In the genomic region with DNA sequence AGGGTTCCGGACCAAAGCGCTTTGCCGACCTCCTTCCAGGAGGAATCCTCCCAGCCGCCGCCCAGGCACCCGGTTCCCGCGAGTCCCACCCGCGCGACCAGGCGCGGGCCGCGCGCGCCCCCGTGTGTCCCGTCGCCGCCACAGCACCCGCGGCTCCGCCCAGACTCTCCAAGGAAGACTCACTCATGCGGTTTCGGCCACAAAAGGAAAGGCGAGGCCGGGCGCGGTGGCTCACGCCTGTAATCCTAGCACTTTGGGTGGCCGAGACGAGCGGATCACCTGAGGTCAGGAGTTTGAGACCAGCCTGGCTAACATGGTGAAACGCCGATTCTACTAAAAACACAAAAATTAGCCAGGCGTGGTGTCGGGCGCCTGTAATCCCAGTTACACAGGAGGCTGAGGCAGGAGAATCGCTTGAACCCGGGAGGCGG, we compare ENCODE assay signal across 8 cellular contexts. TPM values are rescaled to one million over a fixed set of nuclear protein-coding genes. Genes with fewer than 3 reads are reported as not detected.
DNase-seq lines count a peak whose midpoint lies in the region; ATAC-seq, FAIRE-seq and TF ChIP-seq lines count a peak whose summit lies in the region.

No MANE protein-coding gene starts in this region.

- peak; percentile 85 for DNase-seq in GM06990 (ENCODE audit: extremely low read depth, insufficient read length)
- DNase-seq in SHP77 treated with DMSO at 0.1 percent for 48 hours (lab: John Stamatoyannopoulos, UW), result peak; percentile 42
- peak; percentile 58 for DNase-seq in activated gamma-delta T cell treated with Interleukin-2 at 50 U/mL for 16 hours
- DNase-seq in frontal cortex (ENCODE audit: low spot score in 2 of 2), result peak; percentile 88 to 96
- peak; percentile 90 for DNase-seq in upper lobe of right lung

- H3K27me3 ChIP-seq in GM06990 (replicated peaks; ENCODE audit: control insufficient read depth, insufficient read depth, low read length), result peaks cover 1% of the 10 kb centered on the region
- no peaks in the 10 kb centered on the region for H3K27me3 ChIP-seq in parathyroid adenoma (ENCODE audit: control insufficient read depth, insufficient read depth, low read length)
- H3K27me3 ChIP-seq in upper lobe of right lung, result no peaks in the 10 kb centered on the region

- ATAC-seq in upper lobe of right lung (peak; percentile 81), HG02840 (IDR thresholded peaks at IDR 0.05; ENCODE audit: low FRiP score, unreplicated experiment) (no peak)

- H3K4me3 ChIP-seq in GM06990 (replicated peaks; ENCODE audit: low read depth, low read length) (peak overlapping the region; percentile 34), parathyroid adenoma (ENCODE audit: low read depth, low read length) (no peak overlapping the region), upper lobe of right lung (peak overlapping the region; percentile 16)

- no peak overlapping the region for H3K9ac ChIP-seq in parathyroid adenoma

- intact Hi-C loops in upper lobe of right lung (cut with DNase I), result no loop called here

- H3K36me3 ChIP-seq in GM06990 (ENCODE audit: control insufficient read depth, insufficient read depth, low read length) (no peaks in the 10 kb centered on the region), parathyroid adenoma (ENCODE audit: control insufficient read depth, insufficient read depth, low read length) (no peaks in the 10 kb centered on the region), upper lobe of right lung (no peaks in the 10 kb centered on the region)

- H3K4me1 ChIP-seq in parathyroid adenoma, result peaks cover 3% of the 10 kb centered on the region
- peaks cover 23% of the 10 kb centered on the region for H3K4me1 ChIP-seq in upper lobe of right lung

- H3K4me2 ChIP-seq in parathyroid adenoma (ENCODE audit: low read length), result peak overlapping the region; percentile 50

- no peak for TF ChIP-seq EP300 in Ishikawa (IDR thresholded peaks at IDR 0.05; ENCODE audit: borderline replicate concordance)

- FAIRE-seq in frontal cortex (lab: Jason Lieb, UNC), result no peak

- peak overlapping the region; percentile 85 for H2AFZ ChIP-seq in parathyroid adenoma

- H3K27ac ChIP-seq in parathyroid adenoma (no peak overlapping the region), upper lobe of right lung (no peak overlapping the region)

- H3K79me2 ChIP-seq in parathyroid adenoma, result no peaks in the 10 kb centered on the region

- TF ChIP-seq CTCF in GM06990 (IDR thresholded peaks at IDR 0.05; ENCODE audit: insufficient read depth, low read length, poor library complexity, severe bottlenecking) (peak; percentile 58), parathyroid adenoma (IDR thresholded peaks at IDR 0.05) (peak; percentile 99), upper lobe of right lung (IDR thresholded peaks at IDR 0.05) (peak; percentile 89)

- H3K9me3 ChIP-seq in parathyroid adenoma (ENCODE audit: control insufficient read depth, low read length) (no peaks in the 10 kb centered on the region), upper lobe of right lung (no peaks in the 10 kb centered on the region)

- TF ChIP-seq RAD21 in Ishikawa (IDR thresholded peaks at IDR 0.05; ENCODE audit: low read depth), result peak; percentile 71; the same call in 1 of the 2 replicates

TF ChIP-seq in Ishikawa, 13 proteins besides CTCF, POLR2A, EP300 and RAD21:
- no peak for TF ChIP-seq ZBTB7A (IDR thresholded peaks at IDR 0.05; ENCODE audit: low read depth)
- TF ChIP-seq, protein P1, sequence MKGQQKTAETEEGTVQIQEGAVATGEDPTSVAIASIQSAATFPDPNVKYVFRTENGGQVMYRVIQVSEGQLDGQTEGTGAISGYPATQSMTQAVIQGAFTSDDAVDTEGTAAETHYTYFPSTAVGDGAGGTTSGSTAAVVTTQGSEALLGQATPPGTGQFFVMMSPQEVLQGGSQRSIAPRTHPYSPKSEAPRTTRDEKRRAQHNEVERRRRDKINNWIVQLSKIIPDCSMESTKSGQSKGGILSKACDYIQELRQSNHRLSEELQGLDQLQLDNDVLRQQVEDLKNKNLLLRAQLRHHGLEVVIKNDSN (IDR thresholded peaks at IDR 0.05), result no peak
- peak; percentile 21; the same call in 1 of the 2 replicates for TF ChIP-seq TCF12 (IDR thresholded peaks at IDR 0.05; ENCODE audit: low read depth)
- 0 out of 2 replicates have a peak, but pooled peaks have one; percentile 6 for TF ChIP-seq YY1 (IDR thresholded peaks at IDR 0.05; ENCODE audit: low read depth)
- TF ChIP-seq, protein P2, sequence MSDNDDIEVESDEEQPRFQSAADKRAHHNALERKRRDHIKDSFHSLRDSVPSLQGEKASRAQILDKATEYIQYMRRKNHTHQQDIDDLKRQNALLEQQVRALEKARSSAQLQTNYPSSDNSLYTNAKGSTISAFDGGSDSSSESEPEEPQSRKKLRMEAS (IDR thresholded peaks at IDR 0.05), result peak; percentile 75

RNA-seq across cellular contexts. Expression of a gene that starts 3.5 kb away (rescaled TPM):
- total RNA-seq in frontal cortex (1.2 TPM), upper lobe of right lung (3.8 TPM)

RNA-seq across cellular contexts. Expression of a gene that starts 14.6 kb away (rescaled TPM):
- total RNA-seq in frontal cortex (18.3 TPM), upper lobe of right lung (7.4 TPM)

RNA-seq across cellular contexts. Expression of a gene that starts 19.6 kb away (rescaled TPM):
- total RNA-seq in frontal cortex, result not detected
- total RNA-seq in upper lobe of right lung, result not detected

RNA-seq across cellular contexts. Expression of a gene that starts 29.0 kb away (rescaled TPM):
- total RNA-seq in frontal cortex, result not detected
- total RNA-seq in upper lobe of right lung, result 0.75 TPM

RNA-seq across cellular contexts. Expression of a gene that starts 34.3 kb away (rescaled TPM):
- 0.41 TPM for total RNA-seq in frontal cortex
- total RNA-seq in upper lobe of right lung, result not detected

Comparison
In these comparisons a context has a peak if more than half of its experiments do, and no peak if none do; other contexts are left out.
1. DNase-seq: peak in every context shown above with its lines; median percentile 92 in frontal cortex; 90 in upper lobe of right lung; 85 in GM06990; 58 in activated gamma-delta T cell treated with Interleukin-2 at 50 U/mL for 16 hours; 42 in SHP77 treated with DMSO at 0.1 percent for 48 hours.